ENCODE assay signal across 10 cellular contexts in genomic region chr2:215622836-215623235, GRCh38.
"Had no signal": no experiment of that assay in that cellular context is flagged by ENCODE, and none has a peak within 500 bp of the region (broad histone marks: within the 10 kb centered on the region; RNA-seq: fewer than 3 reads in every experiment).

No MANE protein-coding gene starts in this region.

- H3K36me3 ChIP-seq: left ventricle myocardium inferior, ovary, upper lobe of right lung had no signal

- H3K4me1 ChIP-seq: upper lobe of right lung had no signal

- H3K9me3 ChIP-seq: left ventricle myocardium inferior, ovary, upper lobe of right lung had no signal

- H3K4me3 ChIP-seq: left ventricle myocardium inferior, ovary, upper lobe of right lung had no signal

- DNase-seq: activated CD4-positive, CD25-positive, alpha-beta regulatory T cell; activated effector memory CD4-positive, alpha-beta T cell treated with Interleukin-2 at 50 U/mL for 16 hours; activated T-cell treated with anti-CD3 and anti-CD28 coated beads, Interleukin-2, amount 50 U/mL, for 1 hour; amniotic stem cell; left ventricle myocardium inferior; ovary; small intestine; upper lobe of right lung had no signal

- ATAC-seq: activated naive CD4-positive, alpha-beta T cell treated with anti-CD3 and anti-CD28 coated beads, Interleukin-2, amount 50 U/mL, for 72 hours; esophagus mucosa; upper lobe of right lung had no signal

- H3K27ac ChIP-seq: left ventricle myocardium inferior, ovary, upper lobe of right lung had no signal

- H3K27me3 ChIP-seq: ovary, upper lobe of right lung had no signal
